8 cellular contexts compared by ENCODE assay signal in genomic region chr17:37988960-37989359, GRCh38. TPM values are rescaled to one million over a fixed set of nuclear protein-coding genes. Genes with fewer than 3 reads are reported as not detected.
DNase-seq lines count a peak whose midpoint lies in the region; ATAC-seq, FAIRE-seq and TF ChIP-seq lines count a peak whose summit lies in the region.
"Not testable (repeated sequence)": the region's sequence is repeated elsewhere in the genome, so short reads cannot be mapped to it uniquely, and the experiment has no call there.

TSS of gene TBC1D3L (minus strand) at chr17:37989060. CDS start at chr17:37987520, 1,540 bp downstream.

- CTCF ChIA-PET in A549 (lab: Yijun Ruan, JAX); PC-9 (lab: Charles Lee); activated CD8-positive, alpha-beta T cell treated with anti-CD3 and anti-CD28 coated beads for 36 hours (lab: Charles Lee): not testable (repeated sequence)

- H3K27ac Mint-ChIP-seq in activated CD8-positive, alpha-beta T cell treated with anti-CD3 and anti-CD28 coated beads for 36 hours; glutamatergic neuron (ENCODE audit: unreplicated experiment): not testable (repeated sequence)

- H3K36me3 ChIP-seq in PC-9 (ENCODE audit: low read depth); breast epithelium; mucosa of descending colon (ENCODE audit: low read depth); prostate gland; upper lobe of left lung: not testable (repeated sequence)

- not testable (repeated sequence) for H3K36me3 Mint-ChIP-seq in activated CD8-positive, alpha-beta T cell treated with anti-CD3 and anti-CD28 coated beads for 36 hours (ENCODE audit: low read depth); glutamatergic neuron (ENCODE audit: unreplicated experiment)

- H3K27me3 Mint-ChIP-seq in activated CD8-positive, alpha-beta T cell treated with anti-CD3 and anti-CD28 coated beads for 36 hours; glutamatergic neuron (ENCODE audit: unreplicated experiment): not testable (repeated sequence)

- POLR2A ChIA-PET in A549 (lab: Yijun Ruan, JAX); PC-9 (lab: Charles Lee; ENCODE audit: unreplicated experiment); activated CD8-positive, alpha-beta T cell treated with anti-CD3 and anti-CD28 coated beads for 36 hours (lab: Charles Lee): not testable (repeated sequence)

- H3K9me2 ChIP-seq in PC-9 (ENCODE audit: insufficient read depth), result not testable (repeated sequence)

- not testable (repeated sequence) for H3K4me3 ChIP-seq in A549, PC-9, breast epithelium, mucosa of descending colon, prostate gland, upper lobe of left lung

- H3K79me2 ChIP-seq in PC-9 (ENCODE audit: low read depth), result not testable (repeated sequence)

- H3K4me3 Mint-ChIP-seq in activated CD8-positive, alpha-beta T cell treated with anti-CD3 and anti-CD28 coated beads for 36 hours; glutamatergic neuron (ENCODE audit: unreplicated experiment): not testable (repeated sequence)

- not testable (repeated sequence) for TF ChIP-seq CTCF in A549 (IDR thresholded peaks at IDR 0.05); PC-9 (conservative IDR thresholded peaks at IDR 0.05); activated CD8-positive, alpha-beta T cell treated with anti-CD3 and anti-CD28 coated beads for 36 hours (IDR thresholded peaks at IDR 0.05); breast epithelium (IDR thresholded peaks at IDR 0.05); glutamatergic neuron (IDR thresholded peaks at IDR 0.05; ENCODE audit: partially characterized antibody, unreplicated experiment); mucosa of descending colon (IDR thresholded peaks at IDR 0.05); prostate gland (IDR thresholded peaks at IDR 0.05); upper lobe of left lung (IDR thresholded peaks at IDR 0.05)

- DNase-seq in A549 (ENCODE audit: low read depth in 1 of 2, low spot score in 1 of 2); PC-9; activated CD8-positive, alpha-beta T cell treated with anti-CD3 and anti-CD28 coated beads for 36 hours; breast epithelium (ENCODE audit: low spot score in 2 of 2); glutamatergic neuron; mucosa of descending colon; prostate gland (ENCODE audit: low spot score); upper lobe of left lung: not testable (repeated sequence)

- not testable (repeated sequence) for H4K20me1 ChIP-seq in PC-9 (ENCODE audit: insufficient read depth)

- H3K4me1 Mint-ChIP-seq in activated CD8-positive, alpha-beta T cell treated with anti-CD3 and anti-CD28 coated beads for 36 hours (ENCODE audit: low read depth); glutamatergic neuron (ENCODE audit: low read depth, unreplicated experiment): not testable (repeated sequence)

- H3K27ac ChIP-seq in A549, PC-9, breast epithelium, prostate gland, upper lobe of left lung: not testable (repeated sequence)

- not testable (repeated sequence) for FAIRE-seq in A549 (lab: Jason Lieb, UNC)

- not testable (repeated sequence) for BruUV-seq in PC-9 (replicated peaks; lab: Mats Ljungman, UMichigan)

- TF ChIP-seq EP300 in A549 (IDR thresholded peaks at IDR 0.05); upper lobe of left lung (IDR thresholded peaks at IDR 0.05): not testable (repeated sequence)

- TF ChIP-seq RAD21 in A549 (conservative IDR thresholded peaks at IDR 0.05 in 1 of 2, IDR thresholded peaks at IDR 0.05 in 1 of 2), result not testable (repeated sequence)

- not testable (repeated sequence) for H2AFZ ChIP-seq in PC-9

- ATAC-seq in A549; activated CD8-positive, alpha-beta T cell treated with anti-CD3 and anti-CD28 coated beads for 36 hours; mucosa of descending colon; upper lobe of left lung (ENCODE audit: low FRiP score in 2 of 2): not testable (repeated sequence)

- TF ChIP-seq POLR2A in A549 (IDR thresholded peaks at IDR 0.05; ENCODE audit: low read length); breast epithelium (IDR thresholded peaks at IDR 0.05); prostate gland (IDR thresholded peaks at IDR 0.05); upper lobe of left lung (IDR thresholded peaks at IDR 0.05): not testable (repeated sequence)

- not testable (repeated sequence) for H3K9me3 ChIP-seq in A549; PC-9 (ENCODE audit: insufficient read depth, low read depth); breast epithelium; mucosa of descending colon; prostate gland; upper lobe of left lung

- not testable (repeated sequence) for H3K27me3 ChIP-seq in PC-9 (ENCODE audit: insufficient read depth, low read depth); breast epithelium; prostate gland (replicated peaks; ENCODE audit: insufficient read depth); upper lobe of left lung

- not testable (repeated sequence) for H3K4me1 ChIP-seq in A549; PC-9 (replicated peaks; ENCODE audit: insufficient read depth); breast epithelium; mucosa of descending colon (ENCODE audit: low read depth); prostate gland (replicated peaks); upper lobe of left lung

- H3K9me3 Mint-ChIP-seq in activated CD8-positive, alpha-beta T cell treated with anti-CD3 and anti-CD28 coated beads for 36 hours; glutamatergic neuron (ENCODE audit: unreplicated experiment): not testable (repeated sequence)

- WGBS in A549 (ENCODE audit: missing lambda C conversion rate), result no CpG with 5 or more reads among the region's 11 CpGs
- WGBS in prostate gland, result no CpG with 5 or more reads among the region's 11 CpGs
- no CpG with 5 or more reads among the region's 11 CpGs for WGBS in upper lobe of left lung, 2 donors

- H3F3A ChIP-seq in PC-9 (ENCODE audit: insufficient read depth, low read depth), result not testable (repeated sequence)

- intact Hi-C loops in PC-9 (cut with micrococcal nuclease; ENCODE audit: unreplicated experiment); activated CD8-positive, alpha-beta T cell treated with anti-CD3 and anti-CD28 coated beads for 36 hours (cut with micrococcal nuclease); breast epithelium (cut with DNase I; ENCODE audit: low total_unique reads); mucosa of descending colon (cut with DNase I, micrococcal nuclease); prostate gland (cut with DNase I): not testable (repeated sequence)

- not testable (repeated sequence) for H3K4me2 ChIP-seq in A549, PC-9

RNA-seq across cellular contexts. Expression of gene TBC1D3L, which starts in this region (rescaled TPM):
- 9.8 and 11.4 TPM in 2 replicates for polyA plus RNA-seq in A549 (2011; rRNA removed)
- polyA plus RNA-seq in A549 (2012; cell fraction: cytosol; rRNA removed), result 10.8 and 15.3 TPM in 2 replicates
- polyA plus RNA-seq in A549 (2012; cell fraction: nucleus; rRNA removed), result 104 TPM in 2 replicates
- 12.1 to 15.2 TPM (median 14.0 TPM) in 3 replicates for polyA plus RNA-seq in A549 (2017; fragmentation: RNase III; extraction: RNeasy Plus Mini Kit Qiagen cat#74134 plus additional on column Dnase treatment)
- polyA minus RNA-seq in A549 (2011; rRNA and poly(A)+ RNA removed), result 2.5 and 2.6 TPM in 2 replicates
- 25.2 and 33.5 TPM in 2 replicates for total RNA-seq in PC-9 (2021)
- 10 to 100 TPM; 14.4 to 15.6 TPM for total RNA-seq in activated CD8-positive, alpha-beta T cell treated with anti-CD3 and anti-CD28 coated beads for 36 hours
- 10 to 100 TPM in 2 of 3 donors, 1 to 10 TPM in 1; 9.8 to 19.2 (median 13.8) TPM for total RNA-seq in breast epithelium
- total RNA-seq in glutamatergic neuron (ENCODE audit: unreplicated experiment), result 76.4 TPM
- total RNA-seq in mucosa of descending colon, result 10 to 100 TPM in 2 of 3 donors, 1 to 10 TPM in 1; 7.0 to 14.1 (median 13.0) TPM
- total RNA-seq in prostate gland, result 10 to 100 TPM; 11.4 to 28.7 TPM
- total RNA-seq in upper lobe of left lung, result 10 to 100 TPM in 5 of 6 donors, 1 to 10 TPM in 1; 9.4 to 57.6 (median 17.8) TPM
